In genomic region chr4:2047781-2048581, GRCh38 we compare ENCODE assay signal across 15 cellular contexts. TPM values are rescaled to one million over a fixed set of nuclear protein-coding genes. Genes with fewer than 3 reads are reported as not detected.
"Had no signal": no experiment of that assay in that cellular context is flagged by ENCODE, and none has a peak within 500 bp of the region (broad histone marks: within the 10 kb centered on the region; RNA-seq: fewer than 3 reads in every experiment).

No MANE protein-coding gene starts in this region.

- H3K27me3 ChIP-seq: ascending aorta had no signal

- H2AFZ ChIP-seq: neural progenitor cell had no signal

- H3K4me2 ChIP-seq: neural progenitor cell, SK-N-SH had no signal

- ATAC-seq: activated T-cell treated with anti-CD3 and anti-CD28 coated beads, Interleukin-2, amount 50 U/mL, for 72 hours; stimulated activated memory B cell treated with anti-CD40 and anti-IgM and Interleukin-4, amounts not matched to agents 10 μg/mL and 1 μg/mL and 100 μg/mL, for 72 hours had no signal

- H3K4me3 ChIP-seq: ascending aorta, neural progenitor cell, right atrium auricular region, transverse colon had no signal

- H3K9ac ChIP-seq: neural progenitor cell, SK-N-SH had no signal

- FAIRE-seq: bronchial epithelial cell, colon, endothelial cell of umbilical vein, frontal cortex, small intestine had no signal

- H3K9me3 Mint-ChIP-seq: activated CD4-positive, alpha-beta T cell treated with anti-CD3 and anti-CD28 coated beads, Interleukin-2, amount 10 ng/mL, durations not matched to agents 24 days and 14 days; activated T-cell treated with anti-CD3 and anti-CD28 coated beads, Interleukin-2, amount 50 U/mL, for 72 hours; mesothelial cell of epicardium; neural progenitor cell; stimulated activated memory B cell treated with anti-CD40 and anti-IgM and Interleukin-4, amounts not matched to agents 10 μg/mL and 1 μg/mL and 100 μg/mL, for 72 hours had no signal

- H3K4me1 ChIP-seq: ascending aorta, neural progenitor cell, right atrium auricular region had no signal

- H3K4me3 Mint-ChIP-seq: activated CD4-positive, alpha-beta T cell treated with anti-CD3 and anti-CD28 coated beads, Interleukin-2, amount 10 ng/mL, durations not matched to agents 24 days and 14 days; activated T-cell treated with anti-CD3 and anti-CD28 coated beads, Interleukin-2, amount 50 U/mL, for 72 hours; mesothelial cell of epicardium; neural progenitor cell; stimulated activated memory B cell treated with anti-CD40 and anti-IgM and Interleukin-4, amounts not matched to agents 10 μg/mL and 1 μg/mL and 100 μg/mL, for 72 hours had no signal

- H3K36me3 Mint-ChIP-seq: mesothelial cell of epicardium had no signal

- DNase-seq: activated CD4-positive, alpha-beta T cell treated with anti-CD3 and anti-CD28 coated beads, Interleukin-2, amount 10 ng/mL, durations not matched to agents 24 days and 14 days; activated naive CD4-positive, alpha-beta T cell; activated T-cell treated with anti-CD3 and anti-CD28 coated beads, Interleukin-2, amount 50 U/mL, for 72 hours; small intestine; transverse colon had no signal

- H3K36me3 ChIP-seq: ascending aorta, neural progenitor cell, right atrium auricular region, transverse colon had no signal

- H3K9me3 ChIP-seq: ascending aorta, right atrium auricular region, SK-N-SH, transverse colon had no signal

- H3K27ac Mint-ChIP-seq: activated CD4-positive, alpha-beta T cell treated with anti-CD3 and anti-CD28 coated beads, Interleukin-2, amount 10 ng/mL, durations not matched to agents 24 days and 14 days; activated T-cell treated with anti-CD3 and anti-CD28 coated beads, Interleukin-2, amount 50 U/mL, for 72 hours; mesothelial cell of epicardium; neural progenitor cell; stimulated activated memory B cell treated with anti-CD40 and anti-IgM and Interleukin-4, amounts not matched to agents 10 μg/mL and 1 μg/mL and 100 μg/mL, for 72 hours had no signal

- H3K27ac ChIP-seq: ascending aorta, neural progenitor cell, right atrium auricular region, transverse colon had no signal

- H3K9me2 ChIP-seq: SK-N-SH had no signal

- H3K4me1 Mint-ChIP-seq: activated CD4-positive, alpha-beta T cell treated with anti-CD3 and anti-CD28 coated beads, Interleukin-2, amount 10 ng/mL, durations not matched to agents 24 days and 14 days; mesothelial cell of epicardium had no signal

RNA-seq across cellular contexts. Expression of gene NAT8L, which starts 11.1 kb away (rescaled TPM):
- total RNA-seq: ascending aorta, bronchial epithelial cell had no signal
